ENCODE assay signal across 10 cellular contexts in the genomic region with DNA sequence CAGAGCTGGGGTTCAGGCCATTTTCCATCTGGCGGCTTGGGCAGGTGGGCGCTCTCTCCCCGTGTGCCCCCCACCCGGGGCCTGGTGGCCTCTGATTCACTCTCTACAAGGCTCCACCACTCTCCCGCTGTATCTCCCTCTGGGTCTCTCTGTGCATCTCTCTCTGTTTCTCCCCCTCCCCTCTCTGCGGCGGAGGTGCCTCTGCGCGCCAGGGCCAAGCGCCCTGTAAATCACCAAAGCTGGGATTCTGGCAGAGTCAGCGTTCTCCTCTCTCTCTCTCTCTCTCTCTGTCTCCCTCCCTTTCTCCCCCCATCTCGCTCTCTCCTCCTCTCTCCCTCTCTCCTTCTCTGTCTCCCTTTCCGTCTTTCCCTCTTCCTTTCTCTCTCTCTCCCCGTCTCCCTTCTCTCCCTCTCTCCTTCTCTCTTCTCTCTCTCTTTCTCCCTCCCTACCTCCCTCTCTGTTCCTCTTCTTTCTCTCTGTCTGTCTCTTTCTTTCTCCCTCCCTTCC. TPM values are rescaled to one million over a fixed set of nuclear protein-coding genes. Genes with fewer than 3 reads are reported as not detected.
DNase-seq lines count a peak whose midpoint lies in the region; ATAC-seq and TF ChIP-seq lines count a peak whose summit lies in the region.
"Had no signal": no experiment of that assay in that cellular context is flagged by ENCODE, and none has a peak within 500 bp of the region (broad histone marks: within the 10 kb centered on the region; RNA-seq: fewer than 3 reads in every experiment).

No MANE protein-coding gene starts in this region.

- CTCF ChIA-PET in activated B cell treated with CpG ODN at 0.5 μM for 24 hours (lab: Charles Lee), result no interaction called here

- in situ Hi-C loops in gastrocnemius medialis (cut with MboI; ENCODE audit: low sequenced_read_pairs in 4 of 4), result loop anchor here in 2 of 4 donors (10.0 kb wide), 1 partner anchor 55 kb away; no protein-coding TSS in a partner anchor

- H3K36me3 Mint-ChIP-seq in activated B cell treated with CpG ODN at 0.5 μM for 24 hours (ENCODE audit: low read depth), result no peaks in the 10 kb centered on the region

- intact Hi-C loops in activated B cell treated with CpG ODN at 0.5 μM for 24 hours (cut with micrococcal nuclease), result no loop called here
- intact Hi-C loops in gastrocnemius medialis (cut with DNase I; ENCODE audit: low total_unique reads), result loop anchor here (10.0 kb wide), 1 partner anchor 1305 kb away; no protein-coding TSS in a partner anchor

- ATAC-seq in activated B cell treated with CpG ODN at 0.5 μM for 24 hours (ENCODE audit: low read depth) (no peak), gastrocnemius medialis (no peak), HG03095 (IDR thresholded peaks at IDR 0.05; ENCODE audit: unreplicated experiment) (no peak), HG02763 (IDR thresholded peaks at IDR 0.05; ENCODE audit: unreplicated experiment) (no peak)

- no peaks in the 10 kb centered on the region for H3K9me3 Mint-ChIP-seq in activated B cell treated with CpG ODN at 0.5 μM for 24 hours

- no peak for TF ChIP-seq POLR2A in gastrocnemius medialis (IDR thresholded peaks at IDR 0.05)

- DNase-seq in D341Med (ENCODE audit: low spot score) (peak; percentile 57), activated B cell treated with CpG ODN at 0.5 μM for 24 hours (no peak), right atrium auricular region (ENCODE audit: low spot score) (no peak), gastrocnemius medialis (no peak), NCI-H82 (lab: John Stamatoyannopoulos, UW) (no peak), NCI-H510A (lab: John Stamatoyannopoulos, UW) (no peak)
- DNase-seq: activated effector memory CD4-positive, alpha-beta T cell treated with anti-CD3 and anti-CD28 coated beads, Interleukin-2, amount 50 U/mL, for 16 hours; SJCRH30 had no signal

- H3K9me3 ChIP-seq in right atrium auricular region (no peaks in the 10 kb centered on the region), gastrocnemius medialis (no peaks in the 10 kb centered on the region)
- H3K9me3 ChIP-seq: SJCRH30 had no signal

- H3K4me3 ChIP-seq in right atrium auricular region, result peak overlapping the region; percentile 89 to 97
- peak overlapping the region; percentile 87 to 99 (median 96) for H3K4me3 ChIP-seq in gastrocnemius medialis
- H3K4me3 ChIP-seq: SJCRH30 had no signal

- H3K36me3 ChIP-seq in right atrium auricular region, result no peaks in the 10 kb centered on the region
- no peaks in the 10 kb centered on the region for H3K36me3 ChIP-seq in gastrocnemius medialis

- peak overlapping the region; percentile 77 for H3K4me3 Mint-ChIP-seq in activated B cell treated with CpG ODN at 0.5 μM for 24 hours

- H3K27ac ChIP-seq in right atrium auricular region (peak overlapping the region; percentile 98 to 99), gastrocnemius medialis (peak overlapping the region; percentile 98 to 100 (median 98))
- H3K27ac ChIP-seq: SJCRH30 had no signal

- H3K4me1 Mint-ChIP-seq in activated B cell treated with CpG ODN at 0.5 μM for 24 hours, result peaks cover 47% of the 10 kb centered on the region

- H3K4me1 ChIP-seq in right atrium auricular region, result peaks cover 0 to 78% of the 10 kb centered on the region in 2 donors
- H3K4me1 ChIP-seq in gastrocnemius medialis, result peaks cover 43 to 53% of the 10 kb centered on the region in 2 donors

- no peak for TF ChIP-seq CTCF in activated B cell treated with CpG ODN at 0.5 μM for 24 hours (IDR thresholded peaks at IDR 0.05)
- no peak for TF ChIP-seq CTCF in right atrium auricular region (IDR thresholded peaks at IDR 0.05)
- peak in 1 of 5 experiments; percentile 11 for TF ChIP-seq CTCF in gastrocnemius medialis (IDR thresholded peaks at IDR 0.05 in 4 of 5, conservative IDR thresholded peaks at IDR 0.05 in 1 of 5)

- no peak overlapping the region for H3K27ac Mint-ChIP-seq in activated B cell treated with CpG ODN at 0.5 μM for 24 hours

- POLR2A ChIA-PET in activated B cell treated with CpG ODN at 0.5 μM for 24 hours (lab: Charles Lee), result interaction anchor here (0.5 kb wide), 1 partner anchor 10 kb away, joined by 8 read pairs; no protein-coding TSS in a partner anchor

- no peaks in the 10 kb centered on the region for H3K27me3 ChIP-seq in right atrium auricular region
- no peaks in the 10 kb centered on the region for H3K27me3 ChIP-seq in gastrocnemius medialis
- H3K27me3 ChIP-seq: SJCRH30 had no signal

- peaks cover 11% of the 10 kb centered on the region for H3K27me3 Mint-ChIP-seq in activated B cell treated with CpG ODN at 0.5 μM for 24 hours

RNA-seq across cellular contexts. Expression of a gene that starts 3.9 kb away (rescaled TPM):
- total RNA-seq in activated B cell treated with CpG ODN at 0.5 μM for 24 hours, result 17.3 and 18.8 TPM in 2 replicates
- total RNA-seq in right atrium auricular region, result 100 to 1,000 TPM; 111 to 196 TPM
- 100 to 1,000 TPM in 3 of 4 donors, 10 to 100 TPM in 1; 90.2 to 403 (median 348) TPM for total RNA-seq in gastrocnemius medialis
